In the genomic region with DNA sequence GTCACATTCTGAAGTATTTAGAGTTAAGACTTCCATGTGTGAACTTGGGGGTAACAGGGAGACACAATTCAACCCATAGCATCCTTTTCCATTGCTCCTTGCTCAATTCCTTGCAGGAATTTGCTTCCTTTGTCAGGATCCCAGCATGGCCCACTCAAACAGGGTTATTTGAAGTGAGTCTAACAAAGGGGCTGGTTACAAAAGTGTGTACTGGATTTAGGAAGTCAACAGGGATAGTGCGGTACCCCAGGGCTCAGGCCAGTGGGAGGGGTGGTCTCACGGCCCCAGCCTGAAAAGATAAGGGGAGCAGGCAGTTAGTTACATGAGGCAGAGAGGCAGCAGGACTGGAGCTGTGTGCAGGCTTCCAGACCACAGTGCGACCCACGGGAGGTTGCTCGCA, we compare ENCODE assay signal across 30 cellular contexts. TPM values are rescaled to one million over a fixed set of nuclear protein-coding genes. Genes with fewer than 3 reads are reported as not detected.
"Had no signal": no experiment of that assay in that cellular context is flagged by ENCODE, and none has a peak within 500 bp of the region (broad histone marks: within the 10 kb centered on the region; RNA-seq: fewer than 3 reads in every experiment).

No MANE protein-coding gene starts in this region.

- H3K4me1 ChIP-seq: SJSA1 had no signal

- H3K27ac Mint-ChIP-seq: activated B cell treated with CpG ODN at 0.5 μM for 24 hours; activated CD4-positive, alpha-beta T cell treated with anti-CD3 and anti-CD28 coated beads, Interleukin-2, amount 10 ng/mL, durations not matched to agents 24 days and 14 days; activated naive CD4-positive, alpha-beta T cell treated with anti-CD3 and anti-CD28 coated beads for 36 hours; activated naive CD8-positive, alpha-beta T cell; brain; T-helper 1 cell treated with Interleukin-12 subunit alpha and Interleukin-12 subunit beta and Interleukin-4 antibody, amounts not matched to agents 30 μg/mL and 1 μg/mL, for 36 hours had no signal

- H3K36me3 Mint-ChIP-seq: activated naive CD8-positive, alpha-beta T cell; brain had no signal

- H3K9me3 ChIP-seq: SJSA1 had no signal

- H3K4me1 Mint-ChIP-seq: activated CD4-positive, alpha-beta T cell treated with anti-CD3 and anti-CD28 coated beads, Interleukin-2, amount 10 ng/mL, durations not matched to agents 24 days and 14 days; brain had no signal

- H3K9me3 Mint-ChIP-seq: activated B cell treated with CpG ODN at 0.5 μM for 24 hours; activated CD4-positive, alpha-beta T cell treated with anti-CD3 and anti-CD28 coated beads, Interleukin-2, amount 10 ng/mL, durations not matched to agents 24 days and 14 days; activated naive CD4-positive, alpha-beta T cell treated with anti-CD3 and anti-CD28 coated beads for 36 hours; activated T-cell treated with anti-CD3 and anti-CD28 coated beads, Interleukin-2, amount 50 U/mL, for 4 hours; brain; T-helper 1 cell treated with Interleukin-12 subunit alpha and Interleukin-12 subunit beta and Interleukin-4 antibody, amounts not matched to agents 30 μg/mL and 1 μg/mL, for 36 hours had no signal

- H3K4me3 Mint-ChIP-seq: activated B cell treated with CpG ODN at 0.5 μM for 24 hours; activated CD4-positive, alpha-beta T cell treated with anti-CD3 and anti-CD28 coated beads, Interleukin-2, amount 10 ng/mL, durations not matched to agents 24 days and 14 days; activated naive CD4-positive, alpha-beta T cell treated with anti-CD3 and anti-CD28 coated beads for 36 hours; activated naive CD8-positive, alpha-beta T cell; activated T-cell treated with anti-CD3 and anti-CD28 coated beads, Interleukin-2, amount 50 U/mL, for 4 hours; brain; T-helper 1 cell treated with Interleukin-12 subunit alpha and Interleukin-12 subunit beta and Interleukin-4 antibody, amounts not matched to agents 30 μg/mL and 1 μg/mL, for 36 hours had no signal

- H3K27ac ChIP-seq: cardiac muscle cell, SJSA1 had no signal

- H3K36me3 ChIP-seq: cardiac muscle cell, SJSA1 had no signal

- ATAC-seq: activated T-cell treated with anti-CD3 and anti-CD28 coated beads, Interleukin-2, amount 50 U/mL, for 4 hours; PC-3 had no signal

- H3K27me3 Mint-ChIP-seq: activated CD4-positive, alpha-beta T cell treated with anti-CD3 and anti-CD28 coated beads, Interleukin-2, amount 10 ng/mL, durations not matched to agents 24 days and 14 days had no signal

- DNase-seq: activated B cell treated with CpG ODN at 0.5 μM for 24 hours; activated CD4-positive, alpha-beta T cell treated with anti-CD3 and anti-CD28 coated beads for 1 hour; activated CD4-positive, alpha-beta T cell treated with anti-CD3 and anti-CD28 coated beads, Interleukin-2, amount 10 ng/mL, durations not matched to agents 24 days and 14 days; activated CD4-positive, alpha-beta T cell treated with anti-CD3 and anti-CD28 coated beads, Interleukin-2, amount 50 U/mL, for 48 hours; activated gamma-delta T cell; activated naive CD4-positive, alpha-beta T cell treated with anti-CD3 and anti-CD28 coated beads for 36 hours; activated T-cell treated with anti-CD3 and anti-CD28 coated beads, Interleukin-2, amount 50 U/mL, for 4 hours; amygdala; MV-4-11; NCI-H1092 treated with DMSO at 0.1 percent for 48 hours; NCI-H1417 treated with DMSO at 0.1 percent for 48 hours; NCI-H1694; NCI-H2029; NCI-H2107; NCI-H2171 treated with DMSO at 0.1 percent for 48 hours; NCI-H345; NCI-H510A; NCI-H526 treated with DMSO at 0.1 percent for 48 hours; NCI-H82; NK-92 treated with Interleukin-12 subunit alpha and Interleukin-12 subunit beta, amount 100 ng/mL, for 24 hours; PC-3; SHP77 had no signal

- H3K4me3 ChIP-seq: cardiac muscle cell, SJSA1 had no signal

- H3K27me3 ChIP-seq: cardiac muscle cell, SJSA1 had no signal

RNA-seq across cellular contexts. Expression of gene LRRC38, which starts 14.4 kb away (rescaled TPM):
- total RNA-seq: activated B cell treated with CpG ODN at 0.5 μM for 24 hours; activated CD4-positive, alpha-beta T cell treated with anti-CD3 and anti-CD28 coated beads, Interleukin-2, amount 10 ng/mL, durations not matched to agents 24 days and 14 days; activated naive CD4-positive, alpha-beta T cell treated with anti-CD3 and anti-CD28 coated beads for 36 hours; activated T-cell treated with anti-CD3 and anti-CD28 coated beads, Interleukin-2, amount 50 U/mL, for 4 hours; astrocyte; cardiac muscle cell; LHCN-M2; MCF 10A; SJSA1 had no signal
- polyA plus RNA-seq: cardiac muscle cell had no signal
